Comparison of ENCODE assay signal across 8 cellular contexts in genomic region chrX:149631293-149632165, GRCh38. TPM values are rescaled to one million over a fixed set of nuclear protein-coding genes. Genes with fewer than 3 reads are reported as not detected.
DNase-seq lines count a peak whose midpoint lies in the region; ATAC-seq, FAIRE-seq and TF ChIP-seq lines count a peak whose summit lies in the region.

TMEM185A (minus strand) TSS chrX:149631792; CDS start chrX:149631580, 212 bp downstream.

- no peak within 1 kb of the TSS for H3K27ac ChIP-seq in kidney (ENCODE audit: low read depth in 2 of 2, low read length in 2 of 2)

- DNase-seq in NCI-H2029 (lab: John Stamatoyannopoulos, UW) = peak; percentile 33
- no peak for DNase-seq in NCI-H2029 treated with DMSO at 0.1 percent for 48 hours (lab: John Stamatoyannopoulos, UW)
- peak; percentile 28 for DNase-seq in NCI-H2107 (lab: John Stamatoyannopoulos, UW)
- peak; percentile 47 to 51 (median 49) for DNase-seq in activated CD4-positive, CD25-positive, alpha-beta regulatory T cell (lab: John Stamatoyannopoulos, UW)
- DNase-seq in central memory CD4-positive, alpha-beta T cell = peak; percentile 73
- DNase-seq in kidney = peak; percentile 89
- DNase-seq in stimulated activated CD4-positive, alpha-beta T cell treated with anti-CD3 and anti-CD28 coated beads, Interleukin-1b, Interleukin-23, amount 100 ng/mL, for 1 hour (ENCODE audit: low read depth in 2 of 2) = peak; percentile 17 to 54

- intact Hi-C loops in kidney (cut with DNase I) = no loop called here

- peak within 1 kb of the TSS; percentile 46 to 48 for H3K9ac ChIP-seq in kidney (ENCODE audit: low read length in 2 of 2)

- H3K36me3 ChIP-seq in kidney (ENCODE audit: control insufficient read depth in 1 of 2, insufficient read depth in 2 of 2, low read length in 2 of 2) = no peaks in the 10 kb centered on the region

- peaks cover 0 to 7% of the 10 kb centered on the region in 2 donors for H3K4me1 ChIP-seq in kidney (ENCODE audit: control insufficient read depth in 1 of 2, insufficient read depth in 1 of 2, low read depth in 1 of 2, low read length in 2 of 2)

- ATAC-seq in HG02981 (IDR thresholded peaks at IDR 0.05; ENCODE audit: unreplicated experiment) = peak; percentile 85

- peak within 1 kb of the TSS; percentile 52 to 74 for H3K4me3 ChIP-seq in kidney (ENCODE audit: low read length in 2 of 2)

- no peak for TF ChIP-seq CTCF in kidney (IDR thresholded peaks at IDR 0.05; ENCODE audit: borderline replicate concordance, extremely low read depth, insufficient read depth)

- no peak for FAIRE-seq in kidney (lab: Jason Lieb, UNC)

- no peaks in the 10 kb centered on the region for H3K9me3 ChIP-seq in kidney (ENCODE audit: control insufficient read depth in 1 of 2, low read length in 2 of 2)

RNA-seq across cellular contexts. Expression of gene TMEM185A, which starts in this region (rescaled TPM):
- 21.0 TPM for total RNA-seq in kidney
- polyA plus RNA-seq in kidney (ENCODE audit: insufficient read depth, low read depth, low replicate concordance) = 18.6 TPM
